ENCODE assay signal across 11 cellular contexts in genomic region chr17:45292696-45293412, GRCh38. TPM values are rescaled to one million over a fixed set of nuclear protein-coding genes. Genes with fewer than 3 reads are reported as not detected.
DNase-seq lines count a peak whose midpoint lies in the region; ATAC-seq and TF ChIP-seq lines count a peak whose summit lies in the region.
"Had no signal": no experiment of that assay in that cellular context is flagged by ENCODE, and none has a peak within 500 bp of the region (broad histone marks: within the 10 kb centered on the region; RNA-seq: fewer than 3 reads in every experiment).

No MANE protein-coding gene starts in this region.

- H3K4me3 ChIP-seq in HCT116 (replicated peaks in 1 of 2; ENCODE audit: low read depth in 1 of 2, low read length in 2 of 2) (no peak overlapping the region), left ventricle myocardium inferior (no peak overlapping the region), skin epidermis (no peak overlapping the region)

- DNase-seq in HCT116 (ENCODE audit: low read depth, low spot score) (no peak), left ventricle myocardium inferior (no peak), NCI-H1694 treated with DMSO at 0.1 percent for 48 hours (lab: John Stamatoyannopoulos, UW) (no peak)
- DNase-seq in activated CD8-positive, alpha-beta T cell treated with anti-CD3 and anti-CD28 coated beads for 36 hours: no peak
- no peak for DNase-seq in stimulated activated naive CD4-positive, alpha-beta T cell (lab: John Stamatoyannopoulos, UW)
- DNase-seq: activated CD8-positive, alpha-beta memory T cell treated with anti-CD3 and anti-CD28 coated beads, Interleukin-2, amount 50 U/mL, for 48 hours had no signal

- ATAC-seq in HCT116 (peak; percentile 30; the same call in 1 of the 2 replicates), HG02759 (IDR thresholded peaks at IDR 0.05; ENCODE audit: unreplicated experiment) (no peak), HG02981 (IDR thresholded peaks at IDR 0.05; ENCODE audit: unreplicated experiment) (no peak)
- no peak for ATAC-seq in activated CD8-positive, alpha-beta T cell treated with anti-CD3 and anti-CD28 coated beads for 36 hours

- no TSS peak for BruUV-seq in HCT116 (replicated peaks; lab: Mats Ljungman, UMichigan)

- no peaks in the 10 kb centered on the region for H3K27me3 Mint-ChIP-seq in activated CD8-positive, alpha-beta T cell treated with anti-CD3 and anti-CD28 coated beads for 36 hours

- peak overlapping the region; percentile 73 for H3K4me2 ChIP-seq in HCT116 (ENCODE audit: low read length)

- H3K4me1 ChIP-seq in HCT116 (ENCODE audit: control insufficient read depth in 1 of 2, insufficient read depth in 2 of 2, low read length in 2 of 2) (peaks cover 37 to 54% of the 10 kb centered on the region in 2 experiments), left ventricle myocardium inferior (peaks cover 100% of the 10 kb centered on the region)

- H3K27ac ChIP-seq in HCT116 (ENCODE audit: low read depth, low read length) (peak overlapping the region; percentile 36), left ventricle myocardium inferior (replicated peaks) (peak overlapping the region; percentile 97), skin epidermis (peak overlapping the region in 18 of 21 experiments; percentile 11 to 81 (median 52))

- H3K36me3 ChIP-seq in HCT116 (ENCODE audit: control insufficient read depth in 1 of 2, insufficient read depth in 2 of 2, low read length in 2 of 2) (peaks cover 13 to 41% of the 10 kb centered on the region in 2 experiments; a peak in 1 of 4 replicates), left ventricle myocardium inferior (peaks cover 18% of the 10 kb centered on the region)

- intact Hi-C loops in HCT116 (cut with micrococcal nuclease): loop anchor here (1.0 kb wide), 1 partner anchor 92 kb away; no protein-coding TSS in a partner anchor
- intact Hi-C loops in activated CD8-positive, alpha-beta T cell treated with anti-CD3 and anti-CD28 coated beads for 36 hours (cut with micrococcal nuclease): no loop called here
- intact Hi-C loops in left ventricle myocardium inferior (cut with micrococcal nuclease): no loop called here

- peaks cover 20% of the 10 kb centered on the region; the same call in 1 of the 2 replicates for H4K20me1 ChIP-seq in HCT116 (ENCODE audit: insufficient read depth)

- TF ChIP-seq CTCF in HCT116 (IDR thresholded peaks at IDR 0.05 in 2 of 3, conservative IDR thresholded peaks at IDR 0.05 in 1 of 3; ENCODE audit: borderline replicate concordance in 1 of 3, insufficient read depth in 1 of 3, low read depth in 2 of 3, low read length in 2 of 3): no peak
- no peak for TF ChIP-seq CTCF in activated CD8-positive, alpha-beta T cell treated with anti-CD3 and anti-CD28 coated beads for 36 hours (IDR thresholded peaks at IDR 0.05)
- no peak for TF ChIP-seq CTCF in left ventricle myocardium inferior (IDR thresholded peaks at IDR 0.05; ENCODE audit: borderline replicate concordance)

- POLR2A ChIA-PET in HCT116 (lab: Charles Lee): interaction anchor here (1.0 to 1.4 kb wide), 3 partner anchors 10 to 24 kb away, joined by 3 read pairs; partner anchors contain the start of gene MAP3K14
- POLR2A ChIA-PET in activated CD8-positive, alpha-beta T cell treated with anti-CD3 and anti-CD28 coated beads for 36 hours (lab: Charles Lee): interaction anchor here (0.8 to 2.5 kb wide), 7 partner anchors 10 to 111 kb away, joined by 3 to 9 read pairs (median 5); no protein-coding TSS in a partner anchor

- H3K4me3 Mint-ChIP-seq in activated CD8-positive, alpha-beta T cell treated with anti-CD3 and anti-CD28 coated beads for 36 hours: no peak overlapping the region

- H3K27ac Mint-ChIP-seq in activated CD8-positive, alpha-beta T cell treated with anti-CD3 and anti-CD28 coated beads for 36 hours: peak overlapping the region; percentile 84

- peaks cover 4% of the 10 kb centered on the region for H3K9me3 Mint-ChIP-seq in activated CD8-positive, alpha-beta T cell treated with anti-CD3 and anti-CD28 coated beads for 36 hours

- H3K27me3 ChIP-seq in HCT116 (ENCODE audit: insufficient read depth, low read length): no peaks in the 10 kb centered on the region
- H3K27me3 ChIP-seq in left ventricle myocardium inferior (ENCODE audit: low read depth): no peaks in the 10 kb centered on the region

- TF ChIP-seq POLR2A in HCT116 (IDR thresholded peaks at IDR 0.05; ENCODE audit: borderline replicate concordance, extremely low read depth, insufficient read depth, insufficient read length): no peak

- CTCF ChIA-PET in HCT116 (lab: Charles Lee): interaction anchor here (1.6 kb wide), 2 partner anchors 16 to 93 kb away, joined by 5 to 10 read pairs; no protein-coding TSS in a partner anchor
- CTCF ChIA-PET in activated CD8-positive, alpha-beta T cell treated with anti-CD3 and anti-CD28 coated beads for 36 hours (lab: Charles Lee): interaction anchor here (0.8 to 9.6 kb wide), 14 partner anchors 11 to 157 kb away, joined by 3 to 81 read pairs (median 4); partner anchors contain the start of genes ACBD4 and MAP3K14

- H3K9me3 ChIP-seq in HCT116 (ENCODE audit: control insufficient read depth in 1 of 2, insufficient read depth in 1 of 2, low read depth in 1 of 2, low read length in 2 of 2): no peaks in the 10 kb centered on the region
- no peaks in the 10 kb centered on the region for H3K9me3 ChIP-seq in left ventricle myocardium inferior (replicated peaks)

- peaks cover 91% of the 10 kb centered on the region for H3K79me2 ChIP-seq in HCT116 (ENCODE audit: insufficient read depth, low read length)

- H2AFZ ChIP-seq in HCT116 (ENCODE audit: low read depth, low read length, poor library complexity, severe bottlenecking): no peak overlapping the region

- H3K9ac ChIP-seq in HCT116 (ENCODE audit: low read length): peak overlapping the region; percentile 44; the same call in 1 of the 2 replicates

- RAD21 ChIA-PET in HCT116 (lab: Charles Lee; ENCODE audit: low non-redundant PET in 1 of 2, low total read pairs in 2 of 2, uncharacterized antibody in 2 of 2, unreplicated experiment in 2 of 2): interaction anchor here in 1 of 2 experiments (0.9 to 1.2 kb wide), 2 partner anchors 37 to 92 kb away, joined by 3 to 4 read pairs; no protein-coding TSS in a partner anchor

- peaks cover 68% of the 10 kb centered on the region for H3K4me1 Mint-ChIP-seq in activated CD8-positive, alpha-beta T cell treated with anti-CD3 and anti-CD28 coated beads for 36 hours (ENCODE audit: low read depth)

- TF ChIP-seq RAD21 in HCT116 (IDR thresholded peaks at IDR 0.05; ENCODE audit: low read depth): no peak

- peaks cover 56% of the 10 kb centered on the region for H3K36me3 Mint-ChIP-seq in activated CD8-positive, alpha-beta T cell treated with anti-CD3 and anti-CD28 coated beads for 36 hours (ENCODE audit: low read depth)

- no peaks in the 10 kb centered on the region for H3K9me2 ChIP-seq in HCT116 (ENCODE audit: insufficient read depth)

TF ChIP-seq in HCT116, 20 proteins besides CTCF, POLR2A, EP300 and RAD21 (continues in another document):
- TF ChIP-seq POLR2AphosphoS5 (IDR thresholded peaks at IDR 0.05; ENCODE audit: low read depth, low read length) (no peak), EZH2 (IDR thresholded peaks at IDR 0.05) (no peak), ZBTB33 (IDR thresholded peaks at IDR 0.05; ENCODE audit: extremely low read depth, insufficient replicate concordance, low read length) (no peak), ZFX (IDR thresholded peaks at IDR 0.05) (no peak), JUND (IDR thresholded peaks at IDR 0.05) (no peak), TCF7L2 (IDR thresholded peaks at IDR 0.05; ENCODE audit: borderline replicate concordance, extremely low read depth, insufficient read depth, insufficient read length) (no peak), SP1 (IDR thresholded peaks at IDR 0.05; ENCODE audit: low read depth) (no peak), ZNF274 (IDR thresholded peaks at IDR 0.05; ENCODE audit: low read depth, low read length) (no peak), ELF1 (IDR thresholded peaks at IDR 0.05; ENCODE audit: borderline replicate concordance, low read depth) (no peak), EZH2phosphoT487 (IDR thresholded peaks at IDR 0.05; ENCODE audit: borderline replicate concordance) (no peak), CEBPB (IDR thresholded peaks at IDR 0.05; ENCODE audit: low read depth) (no peak), SRF (IDR thresholded peaks at IDR 0.05; ENCODE audit: low read depth) (no peak), SIN3A (IDR thresholded peaks at IDR 0.05; ENCODE audit: low read depth) (no peak)

RNA-seq across cellular contexts. Expression of gene MAP3K14, which starts 24.0 kb away (rescaled TPM):
- total RNA-seq in HCT116 (2021; ENCODE audit: unreplicated experiment) (16.4 TPM), left ventricle myocardium inferior (14.8 TPM)
- 5.8 and 6.6 TPM in 2 replicates for polyA plus RNA-seq in HCT116 (2012)
- 10 to 100 TPM; 31.6 to 31.9 TPM for total RNA-seq in activated CD8-positive, alpha-beta T cell treated with anti-CD3 and anti-CD28 coated beads for 36 hours

RNA-seq across cellular contexts. Expression of gene SPATA32, which starts 31.0 kb away (rescaled TPM):
- total RNA-seq in HCT116 (2021; ENCODE audit: unreplicated experiment): 0.15 TPM
- 0.05 and 0.16 TPM in 2 replicates for polyA plus RNA-seq in HCT116 (2012)
- under 1 TPM; 0.27 to 0.63 TPM for total RNA-seq in activated CD8-positive, alpha-beta T cell treated with anti-CD3 and anti-CD28 coated beads for 36 hours
- not detected for total RNA-seq in left ventricle myocardium inferior
- total RNA-seq: epithelial cell of proximal tubule, mucosa of gallbladder had no signal

Comparison
In these comparisons a context has a peak if more than half of its experiments do, and no peak if none do; other contexts are left out.
1. H3K27ac ChIP-seq: peak in every context shown above with its lines; median percentile 97 in left ventricle myocardium inferior; 52 in skin epidermis; 36 in HCT116.